In the genomic region with DNA sequence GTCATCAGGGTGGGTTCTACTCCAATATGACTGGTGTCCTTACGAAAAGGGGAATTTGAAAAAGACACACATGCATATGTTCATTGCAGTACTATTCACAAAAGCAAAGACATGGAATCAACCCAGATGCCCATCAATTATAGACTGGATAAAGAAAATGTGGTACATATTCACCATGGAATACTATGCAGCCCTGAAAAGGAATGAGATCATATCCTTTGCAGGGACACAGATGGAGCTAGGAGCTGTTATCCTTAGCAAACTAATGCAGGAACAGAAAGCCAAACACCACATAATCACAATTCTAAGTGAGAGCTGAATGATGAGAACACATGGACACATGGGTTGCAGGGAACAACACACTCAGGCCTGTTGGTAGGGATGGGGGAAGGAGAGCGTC, we compare ENCODE assay signal across 24 cellular contexts. TPM values are rescaled to one million over a fixed set of nuclear protein-coding genes. Genes with fewer than 3 reads are reported as not detected.
"Had no signal": no experiment of that assay in that cellular context is flagged by ENCODE, and none has a peak within 500 bp of the region (broad histone marks: within the 10 kb centered on the region; RNA-seq: fewer than 3 reads in every experiment).

No MANE protein-coding gene starts in this region.

- FAIRE-seq: urothelium cell line had no signal

- ATAC-seq: stimulated activated naive B cell treated with anti-CD40 and anti-IgM and Interleukin-4, amounts not matched to agents 10 μg/mL and 1 μg/mL and 100 μg/mL, for 72 hours; stimulated activated naive CD8-positive, alpha-beta T cell treated with anti-CD3 and anti-CD28 coated beads, Interleukin-15, amount 100 ng/mL, for 72 hours; stimulated activated naive CD8-positive, alpha-beta T cell treated with anti-CD3 and anti-CD28 coated beads, Interleukin-15, Interleukin-2, amounts not matched to agents 100 U/mL and 50 U/mL, for 24 hours; upper lobe of right lung had no signal

- H3K9me3 ChIP-seq: suprapubic skin, testis, thoracic aorta, thyroid gland, tibial nerve, transverse colon, upper lobe of left lung, upper lobe of right lung, uterus, vagina had no signal

- H3K36me3 ChIP-seq: stomach, suprapubic skin, thoracic aorta, thyroid gland, tibial nerve, transverse colon, upper lobe of left lung, upper lobe of right lung, uterus, vagina had no signal

- H3K4me3 ChIP-seq: stomach, suprapubic skin, testis, thoracic aorta, thyroid gland, tibial nerve, transverse colon, upper lobe of left lung, upper lobe of right lung, uterus, vagina had no signal

- H3K4me1 ChIP-seq: stomach, suprapubic skin, testis, thyroid gland, tibial nerve, transverse colon, upper lobe of left lung, upper lobe of right lung, uterus, vagina had no signal

- DNase-seq: stimulated activated CD4-positive, alpha-beta T cell treated with anti-CD3 and anti-CD28 coated beads, Interleukin-2, amount 100 ng/mL, for 48 hours; stimulated activated CD4-positive, alpha-beta T cell treated with anti-CD3 and anti-CD28 coated beads, Interleukin-4, amount 100 ng/mL, for 1 hour; stimulated activated CD4-positive, alpha-beta T cell treated with anti-CD3 and anti-CD28 coated beads, Interleukin-4, amount 100 ng/mL, for 24 hours; stimulated activated CD4-positive, alpha-beta T cell treated with anti-CD3 and anti-CD28 coated beads, Interleukin-4, amount 100 ng/mL, for 4 hours; stimulated activated CD8-positive, alpha-beta memory T cell treated with anti-CD3 and anti-CD28 coated beads, Interleukin-4, amount 100 ng/mL, for 48 hours; stimulated activated naive B cell treated with anti-CD40 and anti-IgM and Interleukin-4, amounts not matched to agents 10 μg/mL and 1 μg/mL and 100 μg/mL, for 72 hours; stimulated activated naive CD4-positive, alpha-beta T cell; stimulated activated naive CD4-positive, alpha-beta T cell treated with Interleukin-2 at 50 U/mL for 16 hours; stimulated activated naive CD8-positive, alpha-beta T cell treated with anti-CD3 and anti-CD28 coated beads, Interleukin-15, amount 100 ng/mL, for 72 hours; stimulated activated naive CD8-positive, alpha-beta T cell treated with anti-CD3 and anti-CD28 coated beads, Interleukin-15, Interleukin-2, amounts not matched to agents 100 U/mL and 50 U/mL, for 24 hours; stomach; substantia nigra; testis; thyroid gland; transverse colon; trophoblast cell; upper lobe of left lung; upper lobe of right lung; uterus had no signal

- H3K27me3 ChIP-seq: testis, thyroid gland, upper lobe of left lung, uterus, vagina had no signal

- H3K27ac ChIP-seq: stomach, suprapubic skin, testis, thoracic aorta, thyroid gland, tibial nerve, transverse colon, upper lobe of left lung, upper lobe of right lung, uterus, vagina had no signal

RNA-seq across cellular contexts. Expression of a gene that starts 24.8 kb away (rescaled TPM):
- total RNA-seq: thoracic aorta had no signal

RNA-seq across cellular contexts. Expression of a gene that starts 54.0 kb away (rescaled TPM):
- total RNA-seq: thoracic aorta, thyroid gland, upper lobe of left lung, upper lobe of right lung had no signal
